10 cellular contexts compared by ENCODE assay signal in the genomic region with DNA sequence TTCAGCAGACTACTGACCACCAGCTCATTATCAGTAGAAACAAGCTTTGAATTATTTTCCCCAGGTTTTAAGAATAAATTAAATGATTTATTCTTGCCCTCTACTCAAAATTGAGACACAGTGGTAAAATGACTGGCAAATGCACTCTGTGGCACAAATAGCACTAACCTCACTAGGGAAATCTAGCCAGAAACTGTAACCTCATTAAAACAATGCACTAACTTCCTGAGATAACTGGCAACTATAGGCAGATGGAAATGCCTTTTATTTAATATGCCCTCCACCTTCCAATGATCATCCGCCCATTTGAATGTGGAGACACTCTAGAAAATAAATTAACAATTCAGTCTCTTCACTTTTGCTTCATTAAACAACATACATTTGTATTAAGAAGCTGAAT.
"Had no signal": no experiment of that assay in that cellular context is flagged by ENCODE, and none has a peak within 500 bp of the region (broad histone marks: within the 10 kb centered on the region; RNA-seq: fewer than 3 reads in every experiment).

No MANE protein-coding gene starts in this region.

- H3K4me3 Mint-ChIP-seq: dendritic cell treated with granulocyte-macrophage colony-stimulating factor and Interleukin-4, amounts not matched to agents 40 ng/mL and 50 ng/mL, for 4 days; naive thymus-derived CD8-positive, alpha-beta T cell had no signal

- H3K27ac Mint-ChIP-seq: dendritic cell treated with granulocyte-macrophage colony-stimulating factor and Interleukin-4, amounts not matched to agents 40 ng/mL and 50 ng/mL, for 4 days; naive thymus-derived CD8-positive, alpha-beta T cell had no signal

- H3K9me3 Mint-ChIP-seq: dendritic cell treated with granulocyte-macrophage colony-stimulating factor and Interleukin-4, amounts not matched to agents 40 ng/mL and 50 ng/mL, for 4 days had no signal

- H3K4me1 Mint-ChIP-seq: naive thymus-derived CD8-positive, alpha-beta T cell had no signal

- H3K36me3 Mint-ChIP-seq: naive thymus-derived CD8-positive, alpha-beta T cell had no signal

- H3K27me3 Mint-ChIP-seq: dendritic cell treated with granulocyte-macrophage colony-stimulating factor and Interleukin-4, amounts not matched to agents 40 ng/mL and 50 ng/mL, for 4 days; naive thymus-derived CD8-positive, alpha-beta T cell had no signal

- DNase-seq: effector CD4-positive, alpha-beta T cell; gastrocnemius medialis; heart right ventricle; islet precursor cell; mucosa of descending colon; naive thymus-derived CD8-positive, alpha-beta T cell; sigmoid colon; stimulated activated naive CD4-positive, alpha-beta T cell treated with Interleukin-2 at 50 U/mL for 16 hours; trophoblast cell had no signal
